In the genomic region with DNA sequence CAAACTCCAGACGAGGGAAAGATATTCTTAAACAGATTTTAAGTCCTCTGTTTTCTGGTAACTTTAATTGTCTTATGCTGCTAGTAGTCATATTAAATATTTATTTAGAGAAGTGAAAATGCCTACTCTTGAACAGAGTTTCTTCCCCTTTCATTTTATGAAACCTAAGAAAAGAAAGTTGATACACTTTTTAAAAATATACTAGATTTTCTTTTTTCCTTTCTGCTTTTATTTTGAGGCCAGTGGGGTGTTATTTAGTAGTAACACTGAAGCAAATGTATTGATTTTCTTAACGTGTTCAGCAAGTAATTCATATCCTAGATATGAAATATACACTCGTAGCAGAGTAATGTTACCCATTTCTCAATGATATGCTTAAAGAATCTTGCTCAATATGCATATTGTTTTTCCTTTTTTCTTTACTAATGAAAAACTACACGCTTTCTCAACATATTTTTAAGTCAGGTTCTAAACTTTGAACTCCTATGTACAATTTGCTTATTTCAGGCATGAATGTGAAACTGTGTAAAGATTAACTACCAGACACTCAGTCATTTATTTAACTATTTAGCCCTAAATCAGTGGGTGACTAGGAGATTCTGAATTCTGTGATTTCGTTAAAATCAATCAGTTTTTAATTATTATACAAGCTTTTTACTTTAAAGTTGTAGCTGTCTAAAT, we compare ENCODE assay signal across 9 cellular contexts. TPM values are rescaled to one million over a fixed set of nuclear protein-coding genes. Genes with fewer than 3 reads are reported as not detected.
DNase-seq lines count a peak whose midpoint lies in the region; ATAC-seq and TF ChIP-seq lines count a peak whose summit lies in the region.
"Had no signal": no experiment of that assay in that cellular context is flagged by ENCODE, and none has a peak within 500 bp of the region (broad histone marks: within the 10 kb centered on the region; RNA-seq: fewer than 3 reads in every experiment).

No MANE protein-coding gene starts in this region.

- no peaks in the 10 kb centered on the region for H3K36me3 ChIP-seq in subcutaneous abdominal adipose tissue (ENCODE audit: control insufficient read depth in 5 of 5, insufficient read depth in 5 of 5, low read length in 5 of 5)

- peak overlapping the region in 2 of 5 donors; percentile 20 to 51 for H3K9ac ChIP-seq in subcutaneous abdominal adipose tissue (ENCODE audit: low read length in 5 of 5)

- no peak for TF ChIP-seq CTCF in activated B cell treated with CpG ODN at 0.5 μM for 24 hours (IDR thresholded peaks at IDR 0.05)

- DNase-seq in activated B cell treated with CpG ODN at 0.5 μM for 24 hours: no peak
- no peak for DNase-seq in GM19238 (ENCODE audit: insufficient read length, low spot score)
- DNase-seq in activated CD4-positive, alpha-beta T cell treated with anti-CD3 and anti-CD28 coated beads for 48 hours: no peak
- no peak for DNase-seq in NK-92 treated with Interleukin-12 subunit alpha and Interleukin-12 subunit beta, amount 100 ng/mL, for 24 hours (lab: John Stamatoyannopoulos, UW)
- DNase-seq: nucleus accumbens had no signal

- ATAC-seq in GM19351 (IDR thresholded peaks at IDR 0.05; ENCODE audit: unreplicated experiment) (peak; percentile 23), HG02973 (IDR thresholded peaks at IDR 0.05; ENCODE audit: unreplicated experiment) (peak; percentile 36), activated B cell treated with CpG ODN at 0.5 μM for 24 hours (ENCODE audit: low read depth) (peak; percentile 37)

- H3K27ac ChIP-seq in subcutaneous abdominal adipose tissue (ENCODE audit: low read depth, low read length): no peak overlapping the region

- H3K4me3 Mint-ChIP-seq in activated B cell treated with CpG ODN at 0.5 μM for 24 hours: peak overlapping the region; percentile 83

- intact Hi-C loops in activated B cell treated with CpG ODN at 0.5 μM for 24 hours (cut with micrococcal nuclease): loop anchor here (2.0 to 5.0 kb wide), 4 partner anchors 37 to 379 kb away; a partner anchor contains a TSS

- H3K9me3 ChIP-seq in subcutaneous abdominal adipose tissue (ENCODE audit: control insufficient read depth in 5 of 5, low read length in 5 of 5): no peaks in the 10 kb centered on the region

- H3K27me3 ChIP-seq in subcutaneous abdominal adipose tissue (ENCODE audit: control insufficient read depth in 5 of 5, insufficient read depth in 4 of 5, low read length in 5 of 5): no peaks in the 10 kb centered on the region

- no peaks in the 10 kb centered on the region for H3K27me3 Mint-ChIP-seq in activated B cell treated with CpG ODN at 0.5 μM for 24 hours

- CTCF ChIA-PET in activated B cell treated with CpG ODN at 0.5 μM for 24 hours (lab: Charles Lee): interaction anchor here (0.7 to 4.6 kb wide), 3 partner anchors 10 to 102 kb away, joined by 3 to 16 read pairs (median 8); no protein-coding TSS in a partner anchor

- peak overlapping the region in 3 of 5 donors; percentile 24 to 40 (median 40) for H3K4me3 ChIP-seq in subcutaneous abdominal adipose tissue (ENCODE audit: low read depth in 1 of 5, low read length in 5 of 5)

- peaks cover 15% of the 10 kb centered on the region for H3K36me3 Mint-ChIP-seq in activated B cell treated with CpG ODN at 0.5 μM for 24 hours (ENCODE audit: low read depth)

- peak overlapping the region; percentile 90 for H3K27ac Mint-ChIP-seq in activated B cell treated with CpG ODN at 0.5 μM for 24 hours
- H3K27ac Mint-ChIP-seq: activated T-helper 2 cell treated with anti-CD3 and anti-CD28 coated beads, Interferon-gamma antibody, Interleukin-2, Interleukin-4, amounts not matched to agents 10 μg/mL and 5 μg/mL and 100 μg/mL, durations not matched to agents 14 hours and 24 hours and 36 hours had no signal

- peaks cover 0 to 10% (median 7%) of the 10 kb centered on the region in 5 donors for H3K4me1 ChIP-seq in subcutaneous abdominal adipose tissue (ENCODE audit: control insufficient read depth in 5 of 5, insufficient read depth in 5 of 5, low read length in 5 of 5)

- no peaks in the 10 kb centered on the region for H3K9me3 Mint-ChIP-seq in activated B cell treated with CpG ODN at 0.5 μM for 24 hours
- H3K9me3 Mint-ChIP-seq: activated T-helper 2 cell treated with anti-CD3 and anti-CD28 coated beads, Interferon-gamma antibody, Interleukin-2, Interleukin-4, amounts not matched to agents 10 μg/mL and 5 μg/mL and 100 μg/mL, durations not matched to agents 14 hours and 24 hours and 36 hours had no signal

- POLR2A ChIA-PET in activated B cell treated with CpG ODN at 0.5 μM for 24 hours (lab: Charles Lee): interaction anchor here (1.4 to 3.0 kb wide), 4 partner anchors 10 to 37 kb away, joined by 5 to 12 read pairs (median 9); no protein-coding TSS in a partner anchor

- peaks cover 78% of the 10 kb centered on the region for H3K4me1 Mint-ChIP-seq in activated B cell treated with CpG ODN at 0.5 μM for 24 hours

RNA-seq across cellular contexts. Expression of a gene that starts 0.7 kb away (rescaled TPM):
- 43.8 and 48.0 TPM in 2 replicates for total RNA-seq in activated B cell treated with CpG ODN at 0.5 μM for 24 hours
- total RNA-seq: activated T-helper 2 cell treated with anti-CD3 and anti-CD28 coated beads, Interferon-gamma antibody, Interleukin-2, Interleukin-4, amounts not matched to agents 10 μg/mL and 5 μg/mL and 100 μg/mL, durations not matched to agents 14 hours and 24 hours and 36 hours had no signal
